Comparison of ENCODE assay signal across 11 cellular contexts in genomic region chr3:197465996-197466549, GRCh38.
DNase-seq lines count a peak whose midpoint lies in the region; ATAC-seq, FAIRE-seq and TF ChIP-seq lines count a peak whose summit lies in the region.
"Had no signal": no experiment of that assay in that cellular context is flagged by ENCODE, and none has a peak within 500 bp of the region (broad histone marks: within the 10 kb centered on the region; RNA-seq: fewer than 3 reads in every experiment).

No MANE protein-coding gene starts in this region.

- no TSS peak for BruUV-seq in K562 (replicated peaks; lab: Mats Ljungman, UMichigan)

- TF ChIP-seq CTCF in K562 (IDR thresholded peaks at IDR 0.05 in 2 of 3, conservative IDR thresholded peaks at IDR 0.05 in 1 of 3; ENCODE audit: insufficient read depth in 2 of 3, low read depth in 1 of 3, low read length in 3 of 3) (no peak), keratinocyte (optimal IDR thresholded peaks at IDR 0.05 in 1 of 3, IDR thresholded peaks at IDR 0.05 in 1 of 3, conservative IDR thresholded peaks at IDR 0.05 in 1 of 3; ENCODE audit: extremely low read depth in 1 of 3, insufficient read depth in 2 of 3, low read length in 3 of 3) (no peak)

- no peaks in the 10 kb centered on the region for H3K36me3 Mint-ChIP-seq in T-helper 2 cell treated with Interferon-gamma antibody and Interleukin-4, amounts not matched to agents 5 μg/mL and 100 μg/mL, for 36 hours (ENCODE audit: low read depth)

- no peak for TF ChIP-seq EP300 in K562 (IDR thresholded peaks at IDR 0.05; ENCODE audit: low read length)

- H4K20me1 ChIP-seq in K562 (replicated peaks; ENCODE audit: control insufficient read depth, insufficient read depth, low read length) (no peaks in the 10 kb centered on the region), keratinocyte (ENCODE audit: control insufficient read depth, extremely low read depth, insufficient read depth, low read length) (no peaks in the 10 kb centered on the region)

- H3K9me3 Mint-ChIP-seq in T-helper 2 cell treated with Interferon-gamma antibody and Interleukin-4, amounts not matched to agents 5 μg/mL and 100 μg/mL, for 36 hours: no peaks in the 10 kb centered on the region

- DNase-seq in left cardiac atrium (peak; percentile 36), cardiac septum (ENCODE audit: low spot score) (no peak), K562 (ENCODE audit: extremely low read depth in 1 of 4, low spot score in 3 of 4) (no peak), keratinocyte (ENCODE audit: low read depth, low spot score) (no peak), DMS153 (lab: John Stamatoyannopoulos, UW) (no peak)
- no peak for DNase-seq in T-helper 2 cell treated with Interferon-gamma antibody and Interleukin-4, amounts not matched to agents 5 μg/mL and 100 μg/mL, for 36 hours (ENCODE audit: low spot score)
- DNase-seq: transverse colon had no signal

- no peak overlapping the region for H3K4me2 ChIP-seq in K562 (ENCODE audit: insufficient read depth, low read length)
- H3K4me2 ChIP-seq in keratinocyte (ENCODE audit: control insufficient read depth, extremely low read depth, insufficient read depth, low read depth, low read length): peak overlapping the region; percentile 61

- H3K27ac ChIP-seq in K562 (ENCODE audit: extremely low read depth, low read depth, low read length) (no peak overlapping the region), keratinocyte (ENCODE audit: control insufficient read depth, insufficient read depth, low read length) (peak overlapping the region; percentile 48)
- H3K27ac ChIP-seq: neutrophil had no signal

- intact Hi-C loops in left cardiac atrium (cut with DNase I): no loop called here
- intact Hi-C loops in cardiac septum (cut with DNase I): no loop called here
- intact Hi-C loops in K562 (cut with micrococcal nuclease): no loop called here

- no peak for TF ChIP-seq POLR2A in K562 (conservative IDR thresholded peaks at IDR 0.05)

- TF ChIP-seq RAD21 in K562 (CRISPR knock-in tag; conservative IDR thresholded peaks at IDR 0.05 in 1 of 2, IDR thresholded peaks at IDR 0.05 in 1 of 2): no peak

- H3K27me3 Mint-ChIP-seq in T-helper 2 cell treated with Interferon-gamma antibody and Interleukin-4, amounts not matched to agents 5 μg/mL and 100 μg/mL, for 36 hours (ENCODE audit: low read depth): peaks cover 30% of the 10 kb centered on the region

- H3K27ac Mint-ChIP-seq in T-helper 2 cell treated with Interferon-gamma antibody and Interleukin-4, amounts not matched to agents 5 μg/mL and 100 μg/mL, for 36 hours: no peak overlapping the region

- no peak for FAIRE-seq in K562 (lab: Jason Lieb, UNC)
- FAIRE-seq in keratinocyte (lab: Jason Lieb, UNC): peak; percentile 72

- H2AFZ ChIP-seq in K562 (ENCODE audit: low read depth, low read length) (no peak overlapping the region), keratinocyte (ENCODE audit: control insufficient read depth, low read length) (no peak overlapping the region)

- CTCF ChIA-PET in K562 (lab: Yijun Ruan, JAX; ENCODE audit: low intra/inter-chr PET ratio): no interaction called here

- H3K79me2 ChIP-seq in K562 (ENCODE audit: control insufficient read depth, insufficient read depth, low read length): no peaks in the 10 kb centered on the region
- no peaks in the 10 kb centered on the region for H3K79me2 ChIP-seq in keratinocyte (ENCODE audit: control insufficient read depth, insufficient read depth, low read length)

- H3K9ac ChIP-seq in K562 (ENCODE audit: insufficient read depth in 1 of 2, low read depth in 2 of 2, low read length in 2 of 2) (no peak overlapping the region), keratinocyte (ENCODE audit: control insufficient read depth, extremely low read depth, insufficient read depth, low read length) (peak overlapping the region; percentile 29)

- peaks cover 8% of the 10 kb centered on the region for H3K4me1 Mint-ChIP-seq in T-helper 2 cell treated with Interferon-gamma antibody and Interleukin-4, amounts not matched to agents 5 μg/mL and 100 μg/mL, for 36 hours (ENCODE audit: low read depth)

- in situ Hi-C loops in K562 (cut with MboI): no loop called here

- dilution Hi-C loops in keratinocyte (cut with MboI; ENCODE audit: extremely low pct_ligation_motif_present, low sequenced_read_pairs): no loop called here

- no peak overlapping the region for H3K4me3 ChIP-seq in K562
- H3K4me3 ChIP-seq in keratinocyte (ENCODE audit: control insufficient read depth in 2 of 3, extremely low read depth in 1 of 3, insufficient read depth in 2 of 3, low read depth in 1 of 3, low read length in 3 of 3): no peak overlapping the region
- H3K4me3 ChIP-seq: transverse colon had no signal

- no peaks in the 10 kb centered on the region for H3K9me1 ChIP-seq in K562 (ENCODE audit: control insufficient read depth, insufficient read depth, low read length)
- H3K9me1 ChIP-seq in keratinocyte (ENCODE audit: control insufficient read depth, extremely low read depth, insufficient read depth, low read length): no peaks in the 10 kb centered on the region

- H3K4me3 Mint-ChIP-seq in T-helper 2 cell treated with Interferon-gamma antibody and Interleukin-4, amounts not matched to agents 5 μg/mL and 100 μg/mL, for 36 hours: no peak overlapping the region

- 0% methylated on average over 3 of the region's 3 CpGs for WGBS in K562 (ENCODE audit: insufficient coverage, low coverage, missing lambda C conversion rate)

- H3K27me3 ChIP-seq in K562 (ENCODE audit: control insufficient read depth in 2 of 2, insufficient read depth in 2 of 2, low read length in 2 of 2) (peaks cover 22 to 58% of the 10 kb centered on the region in 2 experiments), keratinocyte (ENCODE audit: control insufficient read depth, extremely low read depth, insufficient read depth, low read length) (no peaks in the 10 kb centered on the region)
- H3K27me3 ChIP-seq: BE2C, transverse colon had no signal

- no peaks in the 10 kb centered on the region for H3K4me1 ChIP-seq in K562 (replicated peaks in 1 of 2; ENCODE audit: control insufficient read depth in 2 of 2, insufficient read depth in 2 of 2, low read length in 2 of 2)
- peaks cover 15% of the 10 kb centered on the region for H3K4me1 ChIP-seq in keratinocyte (ENCODE audit: control insufficient read depth, extremely low read depth, insufficient read depth, low read length)

- ATAC-seq in left cardiac atrium: peak in 1 of 2 donors; percentile 73
- ATAC-seq in K562: no peak
- ATAC-seq in HG03378 (IDR thresholded peaks at IDR 0.05; ENCODE audit: unreplicated experiment): no peak
- no peak for ATAC-seq in HG03469 (IDR thresholded peaks at IDR 0.05; ENCODE audit: unreplicated experiment)

- H3K36me3 ChIP-seq in K562 (ENCODE audit: control insufficient read depth, insufficient read depth, low read length) (no peaks in the 10 kb centered on the region), keratinocyte (ENCODE audit: control insufficient read depth in 2 of 2, extremely low read depth in 1 of 2, insufficient read depth in 2 of 2, low read length in 2 of 2) (no peaks in the 10 kb centered on the region)
- H3K36me3 ChIP-seq: BE2C, neutrophil, transverse colon had no signal

- H3K9me3 ChIP-seq in K562 (replicated peaks; ENCODE audit: control insufficient read depth, insufficient read depth, low read depth, low read length) (no peaks in the 10 kb centered on the region), keratinocyte (ENCODE audit: control insufficient read depth, low read depth, low read length) (no peaks in the 10 kb centered on the region)
- H3K9me3 ChIP-seq: BE2C, neutrophil, transverse colon had no signal

- POLR2A ChIA-PET in K562 (lab: Yijun Ruan, JAX): interaction anchor here (0.6 to 1.2 kb wide), 2 partner anchors 30 to 90 kb away, joined by 3 read pairs; no protein-coding TSS in a partner anchor

TF ChIP-seq in K562, 482 proteins besides CTCF, POLR2A, EP300 and RAD21 (continues in another document):
- TF ChIP-seq NFIC (IDR thresholded peaks at IDR 0.05) (peak; percentile 63), SMARCA5 (IDR thresholded peaks at IDR 0.05) (peak; percentile 74; the same call in 1 of the 2 replicates), CEBPB (tag; IDR thresholded peaks at IDR 0.05) (peak; percentile 73), ADNP (tag; IDR thresholded peaks at IDR 0.05) (peak; percentile 52; the same call in 1 of the 2 replicates), TFE3 (CRISPR knock-in tag; IDR thresholded peaks at IDR 0.05) (no peak), BRD9 (IDR thresholded peaks at IDR 0.05; ENCODE audit: low read depth, partially characterized antibody) (peak; percentile 57), ATF4 (CRISPR knock-in tag; IDR thresholded peaks at IDR 0.05) (no peak), BCOR (IDR thresholded peaks at IDR 0.05) (peak; percentile 93), ZFP36 (IDR thresholded peaks at IDR 0.05; ENCODE audit: low read depth, low read length, partially characterized antibody) (peak; percentile 79), CEBPG (CRISPR knock-in tag; IDR thresholded peaks at IDR 0.05) (no peak), CEBPG (tag; conservative IDR thresholded peaks at IDR 0.05 in 1 of 2, IDR thresholded peaks at IDR 0.05 in 1 of 2) (peak; percentile 24 to 83; a peak in 2 of 4 replicates), HDAC2 (IDR thresholded peaks at IDR 0.05) (peak; percentile 76; the same call in 1 of the 2 replicates), ZNF263 (CRISPR knock-in tag; IDR thresholded peaks at IDR 0.05; ENCODE audit: borderline replicate concordance) (no peak), CHD4 (IDR thresholded peaks at IDR 0.05; ENCODE audit: insufficient read depth, insufficient replicate concordance, low read depth, low read length, poor library complexity, severe bottlenecking) (peak; percentile 78)
